Comparison of ENCODE assay signal across 23 cellular contexts in the genomic region with DNA sequence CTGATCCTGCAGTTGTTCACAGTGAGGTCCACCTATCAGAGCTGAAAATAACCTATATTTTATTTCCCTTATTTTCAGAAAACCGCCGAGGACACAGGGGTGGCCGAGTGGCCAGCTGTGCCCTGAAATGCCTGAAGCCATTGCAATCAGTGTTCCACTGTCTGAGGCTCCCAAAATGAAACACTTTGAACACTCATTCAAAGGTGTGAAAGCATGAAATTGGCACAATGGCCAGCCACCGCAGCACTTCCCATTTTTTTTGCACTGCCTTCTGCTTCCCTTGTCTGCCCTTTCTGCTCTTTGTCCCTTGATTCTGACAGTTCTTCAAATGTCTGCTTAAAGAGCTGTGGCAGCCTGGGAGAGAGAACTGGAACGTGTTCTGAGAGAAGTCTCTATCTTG.
DNase-seq lines count a peak whose midpoint lies in the region; ATAC-seq, FAIRE-seq and TF ChIP-seq lines count a peak whose summit lies in the region.
"Had no signal": no experiment of that assay in that cellular context is flagged by ENCODE, and none has a peak within 500 bp of the region (broad histone marks: within the 10 kb centered on the region; RNA-seq: fewer than 3 reads in every experiment).

No MANE protein-coding gene starts in this region.

- no peaks in the 10 kb centered on the region; the same call in 1 of the 3 replicates for H3K9me3 ChIP-seq in GM12878 (replicated peaks; ENCODE audit: control insufficient read depth, insufficient read depth, low read length)
- no peaks in the 10 kb centered on the region for H3K9me3 ChIP-seq in CD8-positive, alpha-beta T cell (ENCODE audit: low read length)
- H3K9me3 ChIP-seq: Caco-2, SJSA1 had no signal

- no peaks in the 10 kb centered on the region for H3K9me3 Mint-ChIP-seq in mesothelial cell of epicardium
- H3K9me3 Mint-ChIP-seq in CD8-positive, alpha-beta T cell = no peaks in the 10 kb centered on the region
- H3K9me3 Mint-ChIP-seq: H9 had no signal

- no peaks in the 10 kb centered on the region for H4K20me1 ChIP-seq in GM12878 (ENCODE audit: control insufficient read depth, insufficient read depth)

- H3K79me2 ChIP-seq in GM12878 (ENCODE audit: control insufficient read depth, insufficient read depth, low read length) = no peaks in the 10 kb centered on the region

- H3K9ac ChIP-seq in GM12878 (ENCODE audit: control insufficient read depth, insufficient read depth, low read length) = no peak overlapping the region

- intact Hi-C loops in GM12878 (cut with micrococcal nuclease; ENCODE audit: unreplicated experiment) = no loop called here
- intact Hi-C loops in CD8-positive, alpha-beta T cell (cut with DNase I, micrococcal nuclease) = no loop called here

- CTCF ChIA-PET in GM12878 (lab: Yijun Ruan, JAX) = no interaction called here
- CTCF ChIA-PET in CD8-positive, alpha-beta T cell (lab: Charles Lee) = no interaction called here

- H3K4me1 Mint-ChIP-seq in mesothelial cell of epicardium = no peaks in the 10 kb centered on the region
- H3K4me1 Mint-ChIP-seq in CD8-positive, alpha-beta T cell (ENCODE audit: low read depth) = no peaks in the 10 kb centered on the region
- H3K4me1 Mint-ChIP-seq: CD4-positive, alpha-beta memory T cell had no signal

- H3K27ac ChIP-seq in GM12878 (ENCODE audit: control insufficient read depth, insufficient read depth) = no peak overlapping the region
- H3K27ac ChIP-seq in CD8-positive, alpha-beta T cell (ENCODE audit: low read depth, low read length) = no peak overlapping the region
- H3K27ac ChIP-seq: SJSA1 had no signal

- H3K4me2 ChIP-seq in GM12878 (ENCODE audit: control insufficient read depth, insufficient read depth) = no peak overlapping the region

- no peak overlapping the region for H3K4me3 Mint-ChIP-seq in mesothelial cell of epicardium
- no peak overlapping the region for H3K4me3 Mint-ChIP-seq in CD8-positive, alpha-beta T cell
- H3K4me3 Mint-ChIP-seq: CD4-positive, alpha-beta memory T cell; H9 had no signal

- H3K36me3 ChIP-seq in GM12878 (ENCODE audit: control insufficient read depth in 2 of 2, insufficient read depth in 2 of 2, low read length in 1 of 2) = no peaks in the 10 kb centered on the region
- no peaks in the 10 kb centered on the region for H3K36me3 ChIP-seq in CD8-positive, alpha-beta T cell (ENCODE audit: insufficient read depth, low read length)
- H3K36me3 ChIP-seq: SJSA1 had no signal

- TF ChIP-seq RAD21 in GM12878 (IDR thresholded peaks at IDR 0.05; ENCODE audit: insufficient read depth, low read depth, low read length) = no peak

- no peaks in the 10 kb centered on the region for H3K36me3 Mint-ChIP-seq in mesothelial cell of epicardium
- no peaks in the 10 kb centered on the region for H3K36me3 Mint-ChIP-seq in CD8-positive, alpha-beta T cell
- H3K36me3 Mint-ChIP-seq: CD4-positive, alpha-beta memory T cell had no signal

- no peaks in the 10 kb centered on the region for H3K27me3 Mint-ChIP-seq in mesothelial cell of epicardium (ENCODE audit: low read depth)
- no peaks in the 10 kb centered on the region for H3K27me3 Mint-ChIP-seq in CD8-positive, alpha-beta T cell (ENCODE audit: low read depth)
- H3K27me3 Mint-ChIP-seq: CD4-positive, alpha-beta memory T cell had no signal

- POLR2A ChIA-PET in GM12878 (lab: Charles Lee) = no interaction called here
- POLR2A ChIA-PET in CD8-positive, alpha-beta T cell (lab: Charles Lee) = no interaction called here

- TF ChIP-seq EP300 in GM12878 (IDR thresholded peaks at IDR 0.05; ENCODE audit: borderline replicate concordance in 1 of 2, control insufficient read depth in 1 of 2, low read depth in 2 of 2, low read length in 2 of 2) = no peak

- SMC1A ChIA-PET in GM12878 (lab: Charles Lee; ENCODE audit: uncharacterized antibody, unreplicated experiment) = no interaction called here

- peak; percentile 52 for ATAC-seq in GM12878
- ATAC-seq in CD8-positive, alpha-beta T cell = no peak

- TF ChIP-seq POLR2A in GM12878 (IDR thresholded peaks at IDR 0.05; ENCODE audit: low read depth, low read length) = no peak

- H3K27me3 ChIP-seq in GM12878 (replicated peaks in 1 of 2; ENCODE audit: control insufficient read depth in 2 of 2, insufficient read depth in 2 of 2, low read length in 1 of 2) = no peaks in the 10 kb centered on the region
- no peaks in the 10 kb centered on the region for H3K27me3 ChIP-seq in CD8-positive, alpha-beta T cell (ENCODE audit: insufficient read depth, low read length)
- H3K27me3 ChIP-seq: SJSA1 had no signal

- 27% methylated on average over 5 of the region's 5 CpGs for WGBS in GM12878 (ENCODE audit: insufficient coverage, insufficient replicate concordance, low lambda C conversion rate, missing lambda C conversion rate)

- DNase-seq in GDM1 (lab: John Stamatoyannopoulos, UW) = peak; percentile 72
- DNase-seq in KBM-7 = peak; percentile 34
- DNase-seq in GM12878 (ENCODE audit: low read depth, low spot score) = no peak
- DNase-seq in inferior parietal cortex (ENCODE audit: extremely low spot score) = peak; percentile 5
- DNase-seq in mesothelial cell of epicardium (ENCODE audit: low spot score in 2 of 2, unreplicated experiment in 2 of 2) = no peak
- no peak for DNase-seq in NCI-H748 treated with DMSO at 0.1 percent for 48 hours (lab: John Stamatoyannopoulos, UW)
- DNase-seq in activated T-cell treated with anti-CD3 and anti-CD28 coated beads for 4 hours = no peak
- no peak for DNase-seq in CD8-positive, alpha-beta T cell
- DNase-seq: C1 segment of cervical spinal cord; Caco-2; CD4-positive, alpha-beta memory T cell; GF-D8; H9; KG1; MM.1S; NCI-H2029; NCI-H446; NCI-H524 treated with DMSO at 0.1 percent for 48 hours; Right ventricle myocardium superior; RPMI8226 had no signal

- in situ Hi-C loops in KBM-7 (cut with MboI; ENCODE audit: low pct_unique_long_range_greater_than_20kb, low sequenced_read_pairs) (no loop called here), GM12878 (cut with MboI) (no loop called here)

- H3K4me1 ChIP-seq in GM12878 (ENCODE audit: control insufficient read depth, insufficient read depth, low read length) = no peaks in the 10 kb centered on the region
- no peaks in the 10 kb centered on the region for H3K4me1 ChIP-seq in CD8-positive, alpha-beta T cell (ENCODE audit: insufficient read depth, low read length)
- H3K4me1 ChIP-seq: Caco-2, SJSA1 had no signal

- H2AFZ ChIP-seq in GM12878 (ENCODE audit: control insufficient read depth, low read depth, low read length) = peak overlapping the region; percentile 24; the same call in 1 of the 2 replicates

- TF ChIP-seq CTCF in GM12878 (IDR thresholded peaks at IDR 0.05 in 2 of 3, conservative IDR thresholded peaks at IDR 0.05 in 1 of 3; ENCODE audit: control insufficient read depth in 2 of 3, extremely low read depth in 1 of 3, insufficient read depth in 1 of 3, low read depth in 3 of 3, low read length in 3 of 3) (no peak), mesothelial cell of epicardium (IDR thresholded peaks at IDR 0.05; ENCODE audit: unreplicated experiment) (no peak)
- TF ChIP-seq CTCF in CD8-positive, alpha-beta T cell (IDR thresholded peaks at IDR 0.05) = no peak

- RAD21 ChIA-PET in GM12878 (lab: Charles Lee; ENCODE audit: unreplicated experiment) = no interaction called here

- no peak for FAIRE-seq in GM12878 (lab: Jason Lieb, UNC)
- FAIRE-seq: GM18507, HTR-8/SVneo had no signal

- BruUV-seq in GM12878 (replicated peaks; lab: Mats Ljungman, UMichigan) = no TSS peak

- H3K4me3 ChIP-seq in GM12878 = no peak overlapping the region
- H3K4me3 ChIP-seq in CD8-positive, alpha-beta T cell (ENCODE audit: low read depth, low read length) = no peak overlapping the region
- H3K4me3 ChIP-seq: SJSA1 had no signal

- no peak overlapping the region for H3K27ac Mint-ChIP-seq in mesothelial cell of epicardium
- H3K27ac Mint-ChIP-seq in CD8-positive, alpha-beta T cell = no peak overlapping the region
- H3K27ac Mint-ChIP-seq: CD4-positive, alpha-beta memory T cell; H9 had no signal

TF ChIP-seq in GM12878, 131 proteins besides CTCF, POLR2A, EP300 and RAD21:
- TF ChIP-seq PAX8 (IDR thresholded peaks at IDR 0.05) (no peak), RB1 (IDR thresholded peaks at IDR 0.05; ENCODE audit: borderline replicate concordance) (no peak), SPI1 (IDR thresholded peaks at IDR 0.05; ENCODE audit: borderline replicate concordance, insufficient read depth, low read depth, low read length) (peak; percentile 61; the same call in 1 of the 2 replicates), MYB (IDR thresholded peaks at IDR 0.05; ENCODE audit: borderline replicate concordance, low read depth, low read length) (no peak), ETV6 (conservative IDR thresholded peaks at IDR 0.05 in 1 of 2, IDR thresholded peaks at IDR 0.05 in 1 of 2; ENCODE audit: borderline replicate concordance in 1 of 2, low read depth in 1 of 2) (no peak), CREB1 (IDR thresholded peaks at IDR 0.05; ENCODE audit: low read depth) (no peak)
- TF ChIP-seq, protein P1, sequence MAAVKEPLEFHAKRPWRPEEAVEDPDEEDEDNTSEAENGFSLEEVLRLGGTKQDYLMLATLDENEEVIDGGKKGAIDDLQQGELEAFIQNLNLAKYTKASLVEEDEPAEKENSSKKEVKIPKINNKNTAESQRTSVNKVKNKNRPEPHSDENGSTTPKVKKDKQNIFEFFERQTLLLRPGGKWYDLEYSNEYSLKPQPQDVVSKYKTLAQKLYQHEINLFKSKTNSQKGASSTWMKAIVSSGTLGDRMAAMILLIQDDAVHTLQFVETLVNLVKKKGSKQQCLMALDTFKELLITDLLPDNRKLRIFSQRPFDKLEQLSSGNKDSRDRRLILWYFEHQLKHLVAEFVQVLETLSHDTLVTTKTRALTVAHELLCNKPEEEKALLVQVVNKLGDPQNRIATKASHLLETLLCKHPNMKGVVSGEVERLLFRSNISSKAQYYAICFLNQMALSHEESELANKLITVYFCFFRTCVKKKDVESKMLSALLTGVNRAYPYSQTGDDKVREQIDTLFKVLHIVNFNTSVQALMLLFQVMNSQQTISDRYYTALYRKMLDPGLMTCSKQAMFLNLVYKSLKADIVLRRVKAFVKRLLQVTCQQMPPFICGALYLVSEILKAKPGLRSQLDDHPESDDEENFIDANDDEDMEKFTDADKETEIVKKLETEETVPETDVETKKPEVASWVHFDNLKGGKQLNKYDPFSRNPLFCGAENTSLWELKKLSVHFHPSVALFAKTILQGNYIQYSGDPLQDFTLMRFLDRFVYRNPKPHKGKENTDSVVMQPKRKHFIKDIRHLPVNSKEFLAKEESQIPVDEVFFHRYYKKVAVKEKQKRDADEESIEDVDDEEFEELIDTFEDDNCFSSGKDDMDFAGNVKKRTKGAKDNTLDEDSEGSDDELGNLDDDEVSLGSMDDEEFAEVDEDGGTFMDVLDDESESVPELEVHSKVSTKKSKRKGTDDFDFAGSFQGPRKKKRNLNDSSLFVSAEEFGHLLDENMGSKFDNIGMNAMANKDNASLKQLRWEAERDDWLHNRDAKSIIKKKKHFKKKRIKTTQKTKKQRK (IDR thresholded peaks at IDR 0.05; ENCODE audit: low read depth, low read length) = no peak
TF ChIP-seq in GM12878: peak in this region for 1.

Comparison
In these comparisons a context has a peak if more than half of its experiments do, and no peak if none do; other contexts are left out.
1. DNase-seq: peak in GDM1 (single experiment), KBM-7 (single experiment) and inferior parietal cortex (single experiment); none in GM12878 (single experiment), mesothelial cell of epicardium (0 of 2), NCI-H748 treated with DMSO at 0.1 percent for 48 hours (single experiment), activated T-cell treated with anti-CD3 and anti-CD28 coated beads for 4 hours (single experiment) and CD8-positive, alpha-beta T cell (0 of 7).